Comparison of ENCODE assay signal across 13 cellular contexts in genomic region chr1:234715252-234715945, GRCh38.
A peak's percentile ranks its signal among the peaks of the same experiment; 100 is the strongest.
DNase-seq lines count a peak whose midpoint lies in the region; ATAC-seq and TF ChIP-seq lines count a peak whose summit lies in the region.
"Had no signal": no experiment of that assay in that cellular context is flagged by ENCODE, and none has a peak within 500 bp of the region (broad histone marks: within the 10 kb centered on the region; RNA-seq: fewer than 3 reads in every experiment).

No MANE protein-coding gene starts in this region.

- H3K36me3 Mint-ChIP-seq in activated CD4-positive, alpha-beta T cell treated with anti-CD3 and anti-CD28 coated beads, Interleukin-2, amount 10 ng/mL, durations not matched to agents 24 days and 14 days (ENCODE audit: low read depth) = no peaks in the 10 kb centered on the region
- no peaks in the 10 kb centered on the region for H3K36me3 Mint-ChIP-seq in type B pancreatic cell
- H3K36me3 Mint-ChIP-seq: CD8-positive, alpha-beta memory T cell had no signal

- H3K27me3 ChIP-seq in neuronal stem cell (ENCODE audit: control insufficient read depth in 3 of 3, insufficient read depth in 3 of 3, low read depth in 1 of 3, low read length in 3 of 3) = no peaks in the 10 kb centered on the region

- no peak overlapping the region for H3K4me3 ChIP-seq in neuronal stem cell (ENCODE audit: low read length in 2 of 2)

- H3K14ac ChIP-seq in neuronal stem cell (ENCODE audit: low read length) = no peak overlapping the region

- no peak overlapping the region for H2BK15ac ChIP-seq in neuronal stem cell (ENCODE audit: low read length)

- peak overlapping the region; percentile 25 for H3K27ac Mint-ChIP-seq in activated CD4-positive, alpha-beta T cell treated with anti-CD3 and anti-CD28 coated beads, Interleukin-2, amount 10 ng/mL, durations not matched to agents 24 days and 14 days
- peak overlapping the region; percentile 99 for H3K27ac Mint-ChIP-seq in type B pancreatic cell

- intact Hi-C loops in activated CD4-positive, alpha-beta T cell treated with anti-CD3 and anti-CD28 coated beads, Interleukin-2, amount 10 ng/mL, durations not matched to agents 24 days and 14 days (cut with micrococcal nuclease) = no loop called here

- TF ChIP-seq CTCF in type B pancreatic cell (conservative IDR thresholded peaks at IDR 0.05) = no peak

- no peak overlapping the region for H3K23ac ChIP-seq in neuronal stem cell (ENCODE audit: low read depth, low read length, poor library complexity)

- H2BK5ac ChIP-seq in neuronal stem cell (ENCODE audit: low read length) = no peak overlapping the region

- H3K27ac ChIP-seq in neuronal stem cell (replicated peaks; ENCODE audit: low read length) = no peak overlapping the region
- H3K27ac ChIP-seq: VCaP had no signal

- WGBS in neuronal stem cell (ENCODE audit: extremely low coverage in 2 of 2, insufficient read length in 2 of 2, insufficient replicate concordance in 1 of 2), 2 donors = no CpG with 5 or more reads among the region's 9 CpGs

- H3K4me3 Mint-ChIP-seq in activated CD4-positive, alpha-beta T cell treated with anti-CD3 and anti-CD28 coated beads, Interleukin-2, amount 10 ng/mL, durations not matched to agents 24 days and 14 days = no peak overlapping the region
- H3K4me3 Mint-ChIP-seq in type B pancreatic cell = peak overlapping the region; percentile 14
- H3K4me3 Mint-ChIP-seq: CD8-positive, alpha-beta memory T cell had no signal

- H4K91ac ChIP-seq in neuronal stem cell (ENCODE audit: low read depth, low read length, poor library complexity) = no peak overlapping the region

- H3K79me1 ChIP-seq in neuronal stem cell (ENCODE audit: low read depth, low read length) = no peaks in the 10 kb centered on the region

- H2BK12ac ChIP-seq in neuronal stem cell (ENCODE audit: low read length) = no peak overlapping the region

- no peak for DNase-seq in activated CD4-positive, alpha-beta T cell treated with anti-CD3 and anti-CD28 coated beads, Interleukin-2, amount 10 ng/mL, durations not matched to agents 24 days and 14 days
- no peak for DNase-seq in activated CD4-positive, alpha-beta T cell treated with anti-CD3 and anti-CD28 coated beads for 48 hours
- DNase-seq in islet precursor cell (peak; percentile 22), neuronal stem cell (ENCODE audit: low spot score) (no peak), type B pancreatic cell (ENCODE audit: extremely low spot score, unreplicated experiment) (no peak), NCI-H345 (lab: John Stamatoyannopoulos, UW) (no peak), Ammon's horn (ENCODE audit: low spot score) (no peak)
- DNase-seq: activated naive CD4-positive, alpha-beta T cell; CD8-positive, alpha-beta memory T cell; Kasumi-1; NCI-H1436 had no signal

- H2AFZ ChIP-seq in neuronal stem cell (ENCODE audit: low read length) = no peak overlapping the region

- peak overlapping the region; percentile 53 for H4K8ac ChIP-seq in neuronal stem cell (ENCODE audit: low read depth, low read length)

- H3K4ac ChIP-seq in neuronal stem cell (ENCODE audit: low read length) = no peak overlapping the region

- no peak overlapping the region for H3K4me2 ChIP-seq in neuronal stem cell (ENCODE audit: insufficient read depth, low read length, poor library complexity, severe bottlenecking)

- no peak overlapping the region for H2BK120ac ChIP-seq in neuronal stem cell (ENCODE audit: low read depth, low read length)

- H3K27me3 Mint-ChIP-seq in activated CD4-positive, alpha-beta T cell treated with anti-CD3 and anti-CD28 coated beads, Interleukin-2, amount 10 ng/mL, durations not matched to agents 24 days and 14 days = no peaks in the 10 kb centered on the region
- H3K27me3 Mint-ChIP-seq in type B pancreatic cell = no peaks in the 10 kb centered on the region

- H3K9me3 Mint-ChIP-seq in activated CD4-positive, alpha-beta T cell treated with anti-CD3 and anti-CD28 coated beads, Interleukin-2, amount 10 ng/mL, durations not matched to agents 24 days and 14 days = no peaks in the 10 kb centered on the region
- peaks cover 4% of the 10 kb centered on the region for H3K9me3 Mint-ChIP-seq in type B pancreatic cell
- H3K9me3 Mint-ChIP-seq: CD8-positive, alpha-beta memory T cell had no signal

- H3K4me1 ChIP-seq in neuronal stem cell (ENCODE audit: control insufficient read depth in 2 of 2, insufficient read depth in 1 of 2, low read depth in 1 of 2, low read length in 2 of 2) = peaks cover 4 to 21% of the 10 kb centered on the region in 2 donors

- H3K18ac ChIP-seq in neuronal stem cell (ENCODE audit: low read length) = no peak overlapping the region

- peaks cover 13% of the 10 kb centered on the region for H3K4me1 Mint-ChIP-seq in activated CD4-positive, alpha-beta T cell treated with anti-CD3 and anti-CD28 coated beads, Interleukin-2, amount 10 ng/mL, durations not matched to agents 24 days and 14 days
- peaks cover 58% of the 10 kb centered on the region for H3K4me1 Mint-ChIP-seq in type B pancreatic cell (ENCODE audit: unreplicated experiment)

- no peaks in the 10 kb centered on the region for H3K9me3 ChIP-seq in neuronal stem cell (replicated peaks in 1 of 2; ENCODE audit: control insufficient read depth in 2 of 2, insufficient read depth in 1 of 2, low read depth in 1 of 2, low read length in 2 of 2)

- no peak overlapping the region for H3K9ac ChIP-seq in neuronal stem cell (ENCODE audit: low read depth, low read length, poor library complexity)

- ATAC-seq in HG03139 (IDR thresholded peaks at IDR 0.05; ENCODE audit: unreplicated experiment) = no peak

- H2AK5ac ChIP-seq in neuronal stem cell (ENCODE audit: low read depth, low read length) = no peak overlapping the region

- H3K36me3 ChIP-seq in neuronal stem cell (replicated peaks in 1 of 2; ENCODE audit: control insufficient read depth in 2 of 2, insufficient read depth in 2 of 2, low read length in 2 of 2) = no peaks in the 10 kb centered on the region
